8 cellular contexts compared by ENCODE assay signal in the genomic region with DNA sequence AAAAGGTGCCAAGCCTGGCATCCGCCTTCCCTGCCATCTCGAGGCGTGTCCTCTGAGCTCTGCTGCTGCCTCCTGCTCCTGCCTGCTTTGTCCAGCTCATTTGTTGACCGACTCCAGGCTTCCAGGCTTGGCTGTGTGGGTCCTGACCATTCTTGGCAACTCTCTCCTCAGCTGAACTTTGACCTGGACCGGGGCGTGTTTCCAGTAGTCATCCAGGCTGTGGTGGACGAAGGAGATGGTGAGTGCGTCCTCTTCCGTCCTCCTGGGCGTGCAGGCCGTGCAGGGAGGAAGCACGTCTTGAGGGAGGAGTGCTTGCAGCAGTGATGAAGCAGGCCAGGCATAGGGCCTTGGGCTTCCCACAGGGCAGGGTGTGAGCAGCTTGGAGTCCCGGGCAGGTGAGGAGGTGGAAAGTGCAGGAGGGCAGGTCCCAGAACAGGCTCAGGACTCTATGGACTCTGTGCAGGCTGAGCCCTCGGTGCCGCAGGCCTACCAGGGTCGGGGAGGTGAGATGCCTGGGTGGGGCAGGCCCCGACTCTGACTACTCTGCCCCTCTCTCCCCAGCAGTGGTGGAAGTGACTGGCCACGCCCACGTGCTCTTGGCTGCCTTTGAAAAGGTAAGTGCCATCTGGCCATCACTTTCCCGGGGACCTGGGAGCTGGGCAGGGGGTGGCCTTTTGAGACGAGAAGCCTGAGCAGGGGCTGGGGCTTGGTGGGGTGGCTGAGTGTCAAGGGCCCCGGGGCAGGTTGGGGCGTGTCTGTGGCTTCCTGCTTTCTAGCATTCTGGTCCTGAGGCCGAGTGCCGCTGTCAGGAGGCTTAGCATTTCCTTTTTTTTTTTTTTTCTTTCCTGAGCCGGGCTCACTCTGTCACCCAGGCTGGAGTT. TPM values are rescaled to one million over a fixed set of nuclear protein-coding genes. Genes with fewer than 3 reads are reported as not detected.
DNase-seq lines count a peak whose midpoint lies in the region; ATAC-seq and TF ChIP-seq lines count a peak whose summit lies in the region.

No MANE protein-coding gene starts in this region.

- H3K4me1 Mint-ChIP-seq in activated CD4-positive, alpha-beta T cell treated with anti-CD3 and anti-CD28 coated beads, Interleukin-2, amount 10 ng/mL, durations not matched to agents 24 days and 14 days: peaks cover 41% of the 10 kb centered on the region
- H3K4me1 Mint-ChIP-seq in endothelial cell (ENCODE audit: unreplicated experiment): peaks cover 9% of the 10 kb centered on the region

- no peaks in the 10 kb centered on the region for H3K27me3 Mint-ChIP-seq in activated CD4-positive, alpha-beta T cell treated with anti-CD3 and anti-CD28 coated beads, Interleukin-2, amount 10 ng/mL, durations not matched to agents 24 days and 14 days
- peaks cover 5% of the 10 kb centered on the region for H3K27me3 Mint-ChIP-seq in endothelial cell (ENCODE audit: unreplicated experiment)

- H3K36me3 Mint-ChIP-seq in activated CD4-positive, alpha-beta T cell treated with anti-CD3 and anti-CD28 coated beads, Interleukin-2, amount 10 ng/mL, durations not matched to agents 24 days and 14 days (ENCODE audit: low read depth): peaks cover 21% of the 10 kb centered on the region
- peaks cover 29% of the 10 kb centered on the region for H3K36me3 Mint-ChIP-seq in endothelial cell (ENCODE audit: low read depth, unreplicated experiment)

- DNase-seq in NK-92 treated with Interleukin-12 subunit alpha and Interleukin-12 subunit beta, amount 100 ng/mL, for 24 hours (lab: John Stamatoyannopoulos, UW): peak; percentile 32
- DNase-seq in NK-92 (lab: John Stamatoyannopoulos, UW; ENCODE audit: unreplicated experiment) (no peak), endothelial cell (ENCODE audit: low spot score) (no peak), NCI-H1930 (lab: John Stamatoyannopoulos, UW) (no peak)
- DNase-seq in activated CD4-positive, alpha-beta T cell treated with anti-CD3 and anti-CD28 coated beads, Interleukin-2, amount 10 ng/mL, durations not matched to agents 24 days and 14 days: peak; percentile 90
- peak; percentile 55 for DNase-seq in stimulated activated CD4-positive, alpha-beta T cell treated with anti-CD3 and anti-CD28 coated beads, Interleukin-4, amount 100 ng/mL, for 24 hours

- peak overlapping the region; percentile 77 for H3K4me3 Mint-ChIP-seq in activated CD4-positive, alpha-beta T cell treated with anti-CD3 and anti-CD28 coated beads, Interleukin-2, amount 10 ng/mL, durations not matched to agents 24 days and 14 days
- H3K4me3 Mint-ChIP-seq in endothelial cell (ENCODE audit: unreplicated experiment): no peak overlapping the region

- H3K27ac Mint-ChIP-seq in activated CD4-positive, alpha-beta T cell treated with anti-CD3 and anti-CD28 coated beads, Interleukin-2, amount 10 ng/mL, durations not matched to agents 24 days and 14 days: peak overlapping the region; percentile 88
- H3K27ac Mint-ChIP-seq in endothelial cell (ENCODE audit: unreplicated experiment): peak overlapping the region; percentile 39

- no peak for TF ChIP-seq CTCF in endothelial cell (IDR thresholded peaks at IDR 0.05; ENCODE audit: unreplicated experiment)

- intact Hi-C loops in activated CD4-positive, alpha-beta T cell treated with anti-CD3 and anti-CD28 coated beads, Interleukin-2, amount 10 ng/mL, durations not matched to agents 24 days and 14 days (cut with micrococcal nuclease): loop anchor here (1.0 to 10.0 kb wide), 2 partner anchors 12 to 100 kb away; a partner anchor contains a TSS

- ATAC-seq in GM21526 (IDR thresholded peaks at IDR 0.05; ENCODE audit: low FRiP score, unreplicated experiment) (no peak), GM18517 (IDR thresholded peaks at IDR 0.05; ENCODE audit: unreplicated experiment) (no peak)

- H3K9me3 Mint-ChIP-seq in activated CD4-positive, alpha-beta T cell treated with anti-CD3 and anti-CD28 coated beads, Interleukin-2, amount 10 ng/mL, durations not matched to agents 24 days and 14 days: no peaks in the 10 kb centered on the region
- no peaks in the 10 kb centered on the region for H3K9me3 Mint-ChIP-seq in endothelial cell (ENCODE audit: unreplicated experiment)

RNA-seq across cellular contexts. Expression of a gene that starts 28.6 kb away (rescaled TPM):
- 35.4 and 36.1 TPM in 2 replicates for total RNA-seq in activated CD4-positive, alpha-beta T cell treated with anti-CD3 and anti-CD28 coated beads, Interleukin-2, amount 10 ng/mL, durations not matched to agents 24 days and 14 days
- 43.1 TPM for total RNA-seq in endothelial cell (ENCODE audit: unreplicated experiment)

RNA-seq across cellular contexts. Expression of a gene that starts 40.2 kb away (rescaled TPM):
- 103 and 108 TPM in 2 replicates for total RNA-seq in activated CD4-positive, alpha-beta T cell treated with anti-CD3 and anti-CD28 coated beads, Interleukin-2, amount 10 ng/mL, durations not matched to agents 24 days and 14 days
- 82.5 TPM for total RNA-seq in endothelial cell (ENCODE audit: unreplicated experiment)

RNA-seq across cellular contexts. Expression of a gene that starts 50.1 kb away (rescaled TPM):
- total RNA-seq in activated CD4-positive, alpha-beta T cell treated with anti-CD3 and anti-CD28 coated beads, Interleukin-2, amount 10 ng/mL, durations not matched to agents 24 days and 14 days: 17.2 and 20.5 TPM in 2 replicates
- total RNA-seq in endothelial cell (ENCODE audit: unreplicated experiment): 31.0 TPM

Comparison
In these comparisons a context has a peak if more than half of its experiments do, and no peak if none do; other contexts are left out.
1. DNase-seq: peak in NK-92 treated with Interleukin-12 subunit alpha and Interleukin-12 subunit beta, amount 100 ng/mL, for 24 hours (single experiment), activated CD4-positive, alpha-beta T cell treated with anti-CD3 and anti-CD28 coated beads, Interleukin-2, amount 10 ng/mL, durations not matched to agents 24 days and 14 days (single experiment) and stimulated activated CD4-positive, alpha-beta T cell treated with anti-CD3 and anti-CD28 coated beads, Interleukin-4, amount 100 ng/mL, for 24 hours (single experiment); none in NK-92 (single experiment), endothelial cell (single experiment) and NCI-H1930 (0 of 2).